ENCODE assay signal across 21 cellular contexts in genomic region chr15:100711479-100712130, GRCh38.
DNase-seq lines count a peak whose midpoint lies in the region; ATAC-seq, FAIRE-seq and TF ChIP-seq lines count a peak whose summit lies in the region.
"Had no signal": no experiment of that assay in that cellular context is flagged by ENCODE, and none has a peak within 500 bp of the region (broad histone marks: within the 10 kb centered on the region; RNA-seq: fewer than 3 reads in every experiment).

No MANE protein-coding gene starts in this region.

- intact Hi-C loops in breast epithelium (cut with DNase I; ENCODE audit: low total_unique reads), result no loop called here

- in situ Hi-C loops in KBM-7 (cut with MboI; ENCODE audit: low pct_unique_long_range_greater_than_20kb, low sequenced_read_pairs), result no loop called here

- peaks cover 19 to 27% of the 10 kb centered on the region in 2 donors for H3K9me3 Mint-ChIP-seq in stimulated activated naive CD8-positive, alpha-beta T cell treated with anti-CD3 and anti-CD28 coated beads, Interleukin-15, amount 100 ng/mL, for 72 hours
- H3K9me3 Mint-ChIP-seq: activated naive CD4-positive, alpha-beta T cell treated with anti-CD3 and anti-CD28 coated beads, Interleukin-2, amount 50 U/mL, for 24 hours had no signal

- H3K9ac ChIP-seq in keratinocyte (ENCODE audit: control insufficient read depth, extremely low read depth, insufficient read depth, low read length), result peak overlapping the region; percentile 96

- no peaks in the 10 kb centered on the region for H3K79me2 ChIP-seq in keratinocyte (ENCODE audit: control insufficient read depth, insufficient read depth, low read length)

- H3K4me3 ChIP-seq in breast epithelium (no peak overlapping the region), keratinocyte (ENCODE audit: control insufficient read depth in 2 of 3, extremely low read depth in 1 of 3, insufficient read depth in 2 of 3, low read depth in 1 of 3, low read length in 3 of 3) (no peak overlapping the region)
- H3K4me3 ChIP-seq: upper lobe of right lung had no signal

- H3K9me1 ChIP-seq in keratinocyte (ENCODE audit: control insufficient read depth, extremely low read depth, insufficient read depth, low read length), result peaks cover 3% of the 10 kb centered on the region

- TF ChIP-seq CTCF in breast epithelium (IDR thresholded peaks at IDR 0.05) (no peak), keratinocyte (optimal IDR thresholded peaks at IDR 0.05 in 1 of 3, IDR thresholded peaks at IDR 0.05 in 1 of 3, conservative IDR thresholded peaks at IDR 0.05 in 1 of 3; ENCODE audit: extremely low read depth in 1 of 3, insufficient read depth in 2 of 3, low read length in 3 of 3) (no peak)

- H3K27me3 ChIP-seq in breast epithelium (no peaks in the 10 kb centered on the region), keratinocyte (ENCODE audit: control insufficient read depth, extremely low read depth, insufficient read depth, low read length) (no peaks in the 10 kb centered on the region)
- H3K27me3 ChIP-seq: upper lobe of right lung had no signal

- peak; percentile 59 for FAIRE-seq in keratinocyte (lab: Jason Lieb, UNC)
- FAIRE-seq: astrocyte, D721Med had no signal

- no peaks in the 10 kb centered on the region for H3K4me1 Mint-ChIP-seq in stimulated activated naive CD8-positive, alpha-beta T cell treated with anti-CD3 and anti-CD28 coated beads, Interleukin-15, amount 100 ng/mL, for 72 hours
- H3K4me1 Mint-ChIP-seq: activated naive CD4-positive, alpha-beta T cell treated with anti-CD3 and anti-CD28 coated beads, Interleukin-2, amount 50 U/mL, for 24 hours had no signal

- H2AFZ ChIP-seq in keratinocyte (ENCODE audit: control insufficient read depth, low read length), result no peak overlapping the region

- no peak for TF ChIP-seq POLR2A in breast epithelium (IDR thresholded peaks at IDR 0.05)

- no peak overlapping the region for H3K27ac Mint-ChIP-seq in stimulated activated naive CD8-positive, alpha-beta T cell treated with anti-CD3 and anti-CD28 coated beads, Interleukin-15, amount 100 ng/mL, for 72 hours
- H3K27ac Mint-ChIP-seq: activated CD8-positive, alpha-beta T cell treated with anti-CD3 and anti-CD28 coated beads for 36 hours; activated naive CD4-positive, alpha-beta T cell treated with anti-CD3 and anti-CD28 coated beads, Interleukin-2, amount 50 U/mL, for 24 hours; naive thymus-derived CD8-positive, alpha-beta T cell had no signal

- H3K27ac ChIP-seq in breast epithelium (peak overlapping the region; percentile 83 to 95), keratinocyte (ENCODE audit: control insufficient read depth, insufficient read depth, low read length) (peak overlapping the region; percentile 100)
- H3K27ac ChIP-seq: C4-2B, HL-60, upper lobe of right lung had no signal

- no peak overlapping the region for H3K4me2 ChIP-seq in keratinocyte (ENCODE audit: control insufficient read depth, extremely low read depth, insufficient read depth, low read depth, low read length)

- H3K9me3 ChIP-seq in breast epithelium, result no peaks in the 10 kb centered on the region
- peaks cover 3% of the 10 kb centered on the region for H3K9me3 ChIP-seq in keratinocyte (ENCODE audit: control insufficient read depth, low read depth, low read length)
- H3K9me3 ChIP-seq: upper lobe of right lung had no signal

- no peak for DNase-seq in stimulated activated naive CD8-positive, alpha-beta T cell treated with anti-CD3 and anti-CD28 coated beads, Interleukin-15, amount 100 ng/mL, for 72 hours
- no peak for DNase-seq in stimulated activated naive CD8-positive, alpha-beta T cell treated with anti-CD3 and anti-CD28 coated beads, Interleukin-15, Interleukin-2, amounts not matched to agents 100 U/mL and 50 U/mL, for 24 hours
- DNase-seq in breast epithelium (ENCODE audit: low spot score in 2 of 2) (peak; percentile 14 to 30), keratinocyte (ENCODE audit: low read depth, low spot score) (no peak), germinal center (ENCODE audit: low spot score) (no peak), foreskin melanocyte (no peak), NCI-H2227 treated with DMSO at 0.1 percent for 48 hours (lab: John Stamatoyannopoulos, UW) (no peak), KBM-7 (no peak)
- DNase-seq: activated CD4-positive, CD25-positive, alpha-beta regulatory T cell; activated CD8-positive, alpha-beta T cell treated with anti-CD3 and anti-CD28 coated beads for 36 hours; cerebellar nuclear complex; naive thymus-derived CD8-positive, alpha-beta T cell; NCI-H1417; NCI-H510A treated with DMSO at 0.1 percent for 48 hours; SW 1271; upper lobe of right lung had no signal

- dilution Hi-C loops in keratinocyte (cut with MboI; ENCODE audit: extremely low pct_ligation_motif_present, low sequenced_read_pairs), result no loop called here

- H3K4me3 Mint-ChIP-seq in stimulated activated naive CD8-positive, alpha-beta T cell treated with anti-CD3 and anti-CD28 coated beads, Interleukin-15, amount 100 ng/mL, for 72 hours, result no peak overlapping the region
- H3K4me3 Mint-ChIP-seq: activated CD8-positive, alpha-beta T cell treated with anti-CD3 and anti-CD28 coated beads for 36 hours; activated naive CD4-positive, alpha-beta T cell treated with anti-CD3 and anti-CD28 coated beads, Interleukin-2, amount 50 U/mL, for 24 hours; naive thymus-derived CD8-positive, alpha-beta T cell had no signal

- H3K36me3 ChIP-seq in breast epithelium, result no peaks in the 10 kb centered on the region
- no peaks in the 10 kb centered on the region for H3K36me3 ChIP-seq in keratinocyte (ENCODE audit: control insufficient read depth in 2 of 2, extremely low read depth in 1 of 2, insufficient read depth in 2 of 2, low read length in 2 of 2)
- H3K36me3 ChIP-seq: upper lobe of right lung had no signal

- H3K27me3 Mint-ChIP-seq in stimulated activated naive CD8-positive, alpha-beta T cell treated with anti-CD3 and anti-CD28 coated beads, Interleukin-15, amount 100 ng/mL, for 72 hours, result peaks cover 16% of the 10 kb centered on the region
- H3K27me3 Mint-ChIP-seq: activated naive CD4-positive, alpha-beta T cell treated with anti-CD3 and anti-CD28 coated beads, Interleukin-2, amount 50 U/mL, for 24 hours had no signal

- peak; percentile 18 for ATAC-seq in stimulated activated naive CD8-positive, alpha-beta T cell treated with anti-CD3 and anti-CD28 coated beads, Interleukin-15, amount 100 ng/mL, for 72 hours
- no peak for ATAC-seq in stimulated activated naive CD8-positive, alpha-beta T cell treated with anti-CD3 and anti-CD28 coated beads, Interleukin-15, Interleukin-2, amounts not matched to agents 100 U/mL and 50 U/mL, for 24 hours
- ATAC-seq: activated CD8-positive, alpha-beta T cell treated with anti-CD3 and anti-CD28 coated beads for 36 hours; naive thymus-derived CD8-positive, alpha-beta T cell; upper lobe of right lung had no signal

- no peaks in the 10 kb centered on the region for H4K20me1 ChIP-seq in keratinocyte (ENCODE audit: control insufficient read depth, extremely low read depth, insufficient read depth, low read length)

- H3K4me1 ChIP-seq in breast epithelium (peaks cover 0 to 5% of the 10 kb centered on the region in 2 donors), keratinocyte (ENCODE audit: control insufficient read depth, extremely low read depth, insufficient read depth, low read length) (peaks cover 29% of the 10 kb centered on the region)

Comparison
In these comparisons a context has a peak if more than half of its experiments do, and no peak if none do; other contexts are left out.
1. DNase-seq: peak in breast epithelium (2 of 2); none in stimulated activated naive CD8-positive, alpha-beta T cell treated with anti-CD3 and anti-CD28 coated beads, Interleukin-15, amount 100 ng/mL, for 72 hours (0 of 2), stimulated activated naive CD8-positive, alpha-beta T cell treated with anti-CD3 and anti-CD28 coated beads, Interleukin-15, Interleukin-2, amounts not matched to agents 100 U/mL and 50 U/mL, for 24 hours (single experiment), keratinocyte (single experiment), germinal center (single experiment), foreskin melanocyte (single experiment), NCI-H2227 treated with DMSO at 0.1 percent for 48 hours (single experiment) and KBM-7 (single experiment).